In the genomic region with DNA sequence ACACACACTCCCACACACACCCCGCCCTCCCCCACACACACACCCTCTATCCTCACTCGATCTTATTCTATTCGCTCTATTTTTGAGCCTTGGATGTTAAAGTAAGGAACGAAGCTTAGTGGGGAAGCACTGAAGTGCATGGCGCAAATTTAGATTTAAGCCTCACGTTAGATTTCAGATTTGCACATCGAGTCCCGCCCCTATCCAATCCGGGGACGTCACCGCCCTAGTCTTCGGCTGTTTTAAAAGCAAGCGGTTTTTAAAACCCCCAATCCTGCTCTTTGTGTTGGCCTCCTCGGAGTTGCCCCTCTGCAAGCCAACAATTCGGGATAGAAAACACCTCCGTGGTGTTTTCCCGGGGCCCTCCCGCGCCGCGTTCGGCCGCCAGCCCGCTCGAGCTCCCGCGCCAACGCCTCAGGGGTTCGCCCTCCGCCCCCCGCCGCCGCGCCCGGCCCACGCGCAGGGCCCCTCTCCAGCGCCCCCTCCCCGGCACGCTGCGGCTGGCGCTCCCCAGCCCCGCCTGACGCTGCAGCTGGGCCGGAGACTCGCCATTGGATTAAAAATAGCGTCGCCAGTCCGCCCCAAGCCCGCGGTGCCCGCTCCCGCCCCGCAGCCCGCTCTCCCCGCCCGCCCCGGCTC, we compare ENCODE assay signal across 8 cellular contexts. TPM values are rescaled to one million over a fixed set of nuclear protein-coding genes. Genes with fewer than 3 reads are reported as not detected.
DNase-seq lines count a peak whose midpoint lies in the region; ATAC-seq and TF ChIP-seq lines count a peak whose summit lies in the region.

A gene with protein sequence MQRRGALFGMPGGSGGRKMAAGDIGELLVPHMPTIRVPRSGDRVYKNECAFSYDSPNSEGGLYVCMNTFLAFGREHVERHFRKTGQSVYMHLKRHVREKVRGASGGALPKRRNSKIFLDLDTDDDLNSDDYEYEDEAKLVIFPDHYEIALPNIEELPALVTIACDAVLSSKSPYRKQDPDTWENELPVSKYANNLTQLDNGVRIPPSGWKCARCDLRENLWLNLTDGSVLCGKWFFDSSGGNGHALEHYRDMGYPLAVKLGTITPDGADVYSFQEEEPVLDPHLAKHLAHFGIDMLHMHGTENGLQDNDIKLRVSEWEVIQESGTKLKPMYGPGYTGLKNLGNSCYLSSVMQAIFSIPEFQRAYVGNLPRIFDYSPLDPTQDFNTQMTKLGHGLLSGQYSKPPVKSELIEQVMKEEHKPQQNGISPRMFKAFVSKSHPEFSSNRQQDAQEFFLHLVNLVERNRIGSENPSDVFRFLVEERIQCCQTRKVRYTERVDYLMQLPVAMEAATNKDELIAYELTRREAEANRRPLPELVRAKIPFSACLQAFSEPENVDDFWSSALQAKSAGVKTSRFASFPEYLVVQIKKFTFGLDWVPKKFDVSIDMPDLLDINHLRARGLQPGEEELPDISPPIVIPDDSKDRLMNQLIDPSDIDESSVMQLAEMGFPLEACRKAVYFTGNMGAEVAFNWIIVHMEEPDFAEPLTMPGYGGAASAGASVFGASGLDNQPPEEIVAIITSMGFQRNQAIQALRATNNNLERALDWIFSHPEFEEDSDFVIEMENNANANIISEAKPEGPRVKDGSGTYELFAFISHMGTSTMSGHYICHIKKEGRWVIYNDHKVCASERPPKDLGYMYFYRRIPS (plus strand): TSS at position 574 of the 639 bp plus-strand sequence. CDS start 186 bp downstream, outside the sequence.

- H3K4me3 ChIP-seq in KMS-11 (IDR thresholded peaks at IDR 0.05; ENCODE audit: insufficient read depth, low read depth, low read length) = peak within 1 kb of the TSS; percentile 93
- H3K4me3 ChIP-seq in testis = peak within 1 kb of the TSS; percentile 77 to 88

- H3K27me3 ChIP-seq in KMS-11 (ENCODE audit: insufficient read depth, low read depth) = no peaks in the 10 kb centered on the region
- no peaks in the 10 kb centered on the region for H3K27me3 ChIP-seq in testis

- H2AFZ ChIP-seq in KMS-11 (ENCODE audit: low read depth) = peak within 1 kb of the TSS; percentile 86

- peak within 1 kb of the TSS; percentile 90 for H3K9ac ChIP-seq in KMS-11

- H3K9me3 ChIP-seq in testis = no peaks in the 10 kb centered on the region

- no peak for TF ChIP-seq POLR2A in testis (IDR thresholded peaks at IDR 0.05)

- no peaks in the 10 kb centered on the region for H3K9me3 Mint-ChIP-seq in activated naive CD4-positive, alpha-beta T cell treated with anti-CD3 and anti-CD28 coated beads, Interleukin-2, amount 10 ng/mL, durations not matched to agents 7 days and 5 days

- H3K36me3 ChIP-seq in KMS-11 (ENCODE audit: insufficient read depth) = no peaks in the 10 kb centered on the region
- no peaks in the 10 kb centered on the region for H3K36me3 ChIP-seq in testis (ENCODE audit: low read depth, missing control alignments)

- TF ChIP-seq CTCF in KMS-11 (conservative IDR thresholded peaks at IDR 0.05; ENCODE audit: low read depth, low read length) (no peak), testis (IDR thresholded peaks at IDR 0.05) (peak in 1 of 3 experiments; percentile 1)

- H4K20me1 ChIP-seq in KMS-11 (ENCODE audit: insufficient read depth) = no peaks in the 10 kb centered on the region

- peaks cover 43% of the 10 kb centered on the region for H3K79me2 ChIP-seq in KMS-11 (ENCODE audit: insufficient read depth, low read depth)

- ATAC-seq in GM21825 (IDR thresholded peaks at IDR 0.05; ENCODE audit: unreplicated experiment) = peak; percentile 68

- intact Hi-C loops in testis (cut with DNase I; ENCODE audit: low total_unique reads) = no loop called here

- H3K27ac ChIP-seq in KMS-11 (peak within 1 kb of the TSS; percentile 85), testis (peak within 1 kb of the TSS; percentile 85 to 95)

- H3K4me1 Mint-ChIP-seq in activated naive CD4-positive, alpha-beta T cell treated with anti-CD3 and anti-CD28 coated beads, Interleukin-2, amount 10 ng/mL, durations not matched to agents 7 days and 5 days = peaks cover 30% of the 10 kb centered on the region

- H3K4me1 ChIP-seq in KMS-11 (ENCODE audit: low read depth, poor library complexity, severe bottlenecking) (peaks cover 23% of the 10 kb centered on the region), testis (peaks cover 5% of the 10 kb centered on the region)

- peaks cover 30% of the 10 kb centered on the region for H3K27me3 Mint-ChIP-seq in activated naive CD4-positive, alpha-beta T cell treated with anti-CD3 and anti-CD28 coated beads, Interleukin-2, amount 10 ng/mL, durations not matched to agents 7 days and 5 days

- H3K27ac Mint-ChIP-seq in activated naive CD4-positive, alpha-beta T cell treated with anti-CD3 and anti-CD28 coated beads, Interleukin-2, amount 10 ng/mL, durations not matched to agents 7 days and 5 days = peak within 1 kb of the TSS; percentile 88

- peak within 1 kb of the TSS; percentile 95 for H3K4me3 Mint-ChIP-seq in activated naive CD4-positive, alpha-beta T cell treated with anti-CD3 and anti-CD28 coated beads, Interleukin-2, amount 10 ng/mL, durations not matched to agents 7 days and 5 days

- WGBS in testis, 2 donors = 0% methylated on average over 15 to 37 of the region's 58 CpGs

- CTCF ChIA-PET in activated naive CD4-positive, alpha-beta T cell treated with anti-CD3 and anti-CD28 coated beads, Interleukin-2, amount 10 ng/mL, durations not matched to agents 7 days and 5 days (lab: Charles Lee) = interaction anchor here (0.8 to 1.6 kb wide), 3 partner anchors 13 to 48 kb away, joined by 3 to 4 read pairs (median 3); partner anchors contain the start of genes MRPL47 and NDUFB5

- H3K36me3 Mint-ChIP-seq in activated naive CD4-positive, alpha-beta T cell treated with anti-CD3 and anti-CD28 coated beads, Interleukin-2, amount 10 ng/mL, durations not matched to agents 7 days and 5 days = no peaks in the 10 kb centered on the region

- H3K4me2 ChIP-seq in KMS-11 = peak within 1 kb of the TSS; percentile 66

- DNase-seq in GDM1 (lab: John Stamatoyannopoulos, UW) (peak; percentile 16), SHP77 (lab: John Stamatoyannopoulos, UW) (peak; percentile 63 to 69), germinal center (ENCODE audit: low spot score) (peak; percentile 75), nucleus accumbens (lab: John Stamatoyannopoulos, UW) (peak in 54 of 56 donors; percentile 2 to 88 (median 74)), testis (peak; percentile 69)
- DNase-seq in activated naive CD4-positive, alpha-beta T cell treated with anti-CD3 and anti-CD28 coated beads, Interleukin-2, amount 10 ng/mL, durations not matched to agents 7 days and 5 days = peak; percentile 73

RNA-seq across cellular contexts. Expression of the gene that starts here (rescaled TPM):
- total RNA-seq in testis = 10 to 100 TPM; 42.0 to 50.3 TPM
- polyA plus RNA-seq in testis (ENCODE audit: insufficient read depth, low read depth, low replicate concordance) = 17.6 TPM

Comparison
In these comparisons a context has a peak if more than half of its experiments do, and no peak if none do; other contexts are left out.
1. Peak in every context shown above with its lines: DNase-seq, ATAC-seq, H3K4me3 ChIP-seq and H3K27ac ChIP-seq.
2. DNase-seq: peak in every context shown above with its lines; median percentile 75 in germinal center; 74 in nucleus accumbens; 73 in activated naive CD4-positive, alpha-beta T cell treated with anti-CD3 and anti-CD28 coated beads, Interleukin-2, amount 10 ng/mL, durations not matched to agents 7 days and 5 days; 69 in testis; 66 in SHP77; 16 in GDM1.